Comparison of ENCODE assay signal across 8 cellular contexts in the genomic region with DNA sequence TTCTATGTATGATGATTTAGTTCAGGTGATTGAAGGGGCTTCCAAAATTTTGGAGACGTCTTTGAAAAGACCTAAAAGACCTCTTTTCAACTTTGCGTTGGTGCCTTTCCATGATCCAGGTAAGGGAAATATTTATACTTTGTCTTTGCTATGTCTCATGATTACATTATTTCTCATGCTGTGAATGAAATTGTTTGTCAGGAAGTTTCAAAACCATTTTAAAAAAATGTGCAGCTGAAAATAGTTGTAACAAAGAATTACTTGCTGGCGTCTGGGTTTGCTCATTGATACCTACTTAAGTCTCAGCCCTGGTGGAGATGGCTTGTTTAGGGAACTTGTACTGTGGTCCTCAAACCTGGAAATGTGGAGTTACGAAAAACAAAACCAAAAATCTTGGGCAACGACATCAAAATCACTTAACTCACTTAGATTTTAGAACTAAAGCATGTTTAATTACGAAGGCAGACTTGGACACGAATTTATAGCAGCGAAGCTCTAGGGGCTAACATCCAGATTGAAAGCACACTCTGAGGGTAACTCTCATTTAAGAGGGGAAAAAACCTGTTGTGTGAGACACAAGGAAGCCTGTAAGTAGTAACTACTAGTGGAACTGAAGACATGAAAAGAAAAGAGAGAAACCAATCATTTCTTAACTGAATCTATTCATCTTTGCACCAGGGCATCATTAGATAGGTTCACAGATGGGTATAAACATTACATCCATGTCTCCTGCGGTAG. TPM values are rescaled to one million over a fixed set of nuclear protein-coding genes. Genes with fewer than 3 reads are reported as not detected.
DNase-seq lines count a peak whose midpoint lies in the region; ATAC-seq and TF ChIP-seq lines count a peak whose summit lies in the region.

No MANE protein-coding gene starts in this region.

- H2AK5ac ChIP-seq in trophoblast cell (ENCODE audit: low read length), result no peak overlapping the region

- no peaks in the 10 kb centered on the region for H3K9me2 ChIP-seq in PC-3 (replicated peaks; ENCODE audit: low read length)

- H3K18ac ChIP-seq in trophoblast cell (ENCODE audit: low read length), result no peak overlapping the region

- peak overlapping the region; percentile 88 for H3K4me2 ChIP-seq in PC-3 (ENCODE audit: low read length)
- peak overlapping the region; percentile 94 for H3K4me2 ChIP-seq in trophoblast cell (ENCODE audit: low read length)

- H3K27me3 ChIP-seq in PC-3 (ENCODE audit: low read length), result no peaks in the 10 kb centered on the region
- no peaks in the 10 kb centered on the region for H3K27me3 ChIP-seq in trophoblast cell (ENCODE audit: insufficient read depth, low read length)

- WGBS in trophoblast cell (ENCODE audit: extremely low coverage, insufficient coverage, insufficient read length), result no CpG with 5 or more reads among the region's 9 CpGs

- H3F3A ChIP-seq in PC-3 (ENCODE audit: low read length, unreplicated experiment), result no peaks in the 10 kb centered on the region

- no peak overlapping the region for H4K12ac ChIP-seq in trophoblast cell (ENCODE audit: low read depth, low read length)

- ATAC-seq in PC-3, result peak; percentile 6; the same call in 1 of the 2 replicates
- no peak for ATAC-seq in HG03196 (IDR thresholded peaks at IDR 0.05; ENCODE audit: unreplicated experiment)
- ATAC-seq in GM18870 (IDR thresholded peaks at IDR 0.05; ENCODE audit: unreplicated experiment), result no peak

- H3K79me2 ChIP-seq in PC-3 (ENCODE audit: low read length) (no peaks in the 10 kb centered on the region), trophoblast cell (ENCODE audit: control insufficient read depth, insufficient read depth, low read length, poor library complexity) (no peaks in the 10 kb centered on the region)

- H4K8ac ChIP-seq in trophoblast cell (ENCODE audit: low read depth, low read length), result no peak overlapping the region

- no peaks in the 10 kb centered on the region for H4K20me1 ChIP-seq in PC-3 (ENCODE audit: low read length)

- CTCF ChIA-PET in PC-3 (lab: Charles Lee), result interaction anchor here (2.4 kb wide), 1 partner anchor 15 kb away, joined by 8 read pairs; no protein-coding TSS in a partner anchor

- peak overlapping the region; percentile 96 for H2AFZ ChIP-seq in PC-3 (ENCODE audit: low read length)
- H2AFZ ChIP-seq in trophoblast cell (ENCODE audit: insufficient read depth, low read length, poor library complexity), result no peak overlapping the region

- peak overlapping the region; percentile 84 for H3K9ac ChIP-seq in ES-I3 (ENCODE audit: low read depth, low read length)
- peak overlapping the region; percentile 54 for H3K9ac ChIP-seq in PC-3 (ENCODE audit: low read length)
- no peak overlapping the region for H3K9ac ChIP-seq in trophoblast cell (ENCODE audit: low read length)

- H2BK12ac ChIP-seq in trophoblast cell (ENCODE audit: low read length), result no peak overlapping the region

- H3K4me3 ChIP-seq in PC-3 (ENCODE audit: low read length) (peak overlapping the region; percentile 80), trophoblast cell (ENCODE audit: low read depth, low read length) (no peak overlapping the region)

- TF ChIP-seq CTCF in PC-3 (conservative IDR thresholded peaks at IDR 0.05; ENCODE audit: low read depth, low read length), result no peak

- no peak overlapping the region for H2BK5ac ChIP-seq in trophoblast cell (ENCODE audit: low read depth, low read length, poor library complexity)

- no peak overlapping the region for H4K91ac ChIP-seq in trophoblast cell (ENCODE audit: low read depth, low read length)

- H2BK120ac ChIP-seq in trophoblast cell (ENCODE audit: insufficient read depth, low read length, poor library complexity), result no peak overlapping the region

- no peaks in the 10 kb centered on the region for H3K9me3 ChIP-seq in ES-I3 (ENCODE audit: control insufficient read depth, insufficient read depth, low read length)
- H3K9me3 ChIP-seq in PC-3 (ENCODE audit: low read length), result no peaks in the 10 kb centered on the region
- no peaks in the 10 kb centered on the region for H3K9me3 ChIP-seq in trophoblast cell (ENCODE audit: insufficient read depth, low read depth, low read length)

- H3K27ac ChIP-seq in PC-3 (ENCODE audit: low read length) (no peak overlapping the region), trophoblast cell (ENCODE audit: low read depth, low read length) (no peak overlapping the region)

- TSS peak; percentile 54 for BruUV-seq in PC-3 (replicated peaks; lab: Mats Ljungman, UMichigan)

- H3K4ac ChIP-seq in trophoblast cell (ENCODE audit: low read depth, low read length), result no peak overlapping the region

- DNase-seq in PC-3 (peak; percentile 6), fibroblast of peridontal ligament (ENCODE audit: extremely low read depth) (peak; percentile 43), trophoblast cell (peak; percentile 6 to 67), T1000 (lab: John Stamatoyannopoulos, UW) (no peak)
- DNase-seq in activated CD4-positive, CD25-positive, alpha-beta regulatory T cell treated with anti-CD3 and anti-CD28 coated beads, Interleukin-2, amount 50 U/mL, for 72 hours, result no peak

- no peak overlapping the region for H3K14ac ChIP-seq in trophoblast cell (ENCODE audit: low read length)

- H3K4me1 ChIP-seq in ES-I3 (ENCODE audit: insufficient read depth, low read length) (no peaks in the 10 kb centered on the region), PC-3 (ENCODE audit: insufficient read depth, low read length) (peaks cover 13% of the 10 kb centered on the region; the same call in 1 of the 2 replicates), trophoblast cell (ENCODE audit: control insufficient read depth in 1 of 2, insufficient read depth in 2 of 2, low read length in 2 of 2) (peaks cover 0 to 4% of the 10 kb centered on the region in 2 experiments)

- POLR2A ChIA-PET in PC-3 (lab: Charles Lee; ENCODE audit: unreplicated experiment), result interaction anchor here (0.6 kb wide), 1 partner anchor 131 kb away, joined by 5 read pairs; no protein-coding TSS in a partner anchor

- H3K23ac ChIP-seq in trophoblast cell (ENCODE audit: low read length), result no peak overlapping the region

- intact Hi-C loops in PC-3 (cut with micrococcal nuclease), result loop anchor here (1.0 kb wide), 1 partner anchor 119 kb away; no protein-coding TSS in a partner anchor

- H3K36me3 ChIP-seq in ES-I3 (ENCODE audit: insufficient read depth, low read length), result no peaks in the 10 kb centered on the region
- no peaks in the 10 kb centered on the region for H3K36me3 ChIP-seq in PC-3 (ENCODE audit: low read depth, low read length)
- H3K36me3 ChIP-seq in trophoblast cell (ENCODE audit: control insufficient read depth in 1 of 2, insufficient read depth in 2 of 2, low read length in 2 of 2), result no peaks in the 10 kb centered on the region

- peaks cover 7% of the 10 kb centered on the region for H3K79me1 ChIP-seq in trophoblast cell (ENCODE audit: low read length)

RNA-seq across cellular contexts. Expression of gene HMCN1, which starts 0.9 kb away (rescaled TPM):
- total RNA-seq in PC-3 (2014; rRNA removed), result 0.66 and 3.3 TPM in 2 replicates
- polyA plus RNA-seq in trophoblast cell (2013), result 3.5 and 3.7 TPM in 2 replicates

Comparison
In these comparisons a context has a peak if more than half of its experiments do, and no peak if none do; other contexts are left out.
1. DNase-seq: peak in PC-3 (single experiment), fibroblast of peridontal ligament (single experiment) and trophoblast cell (2 of 2); none in T1000 (single experiment) and activated CD4-positive, CD25-positive, alpha-beta regulatory T cell treated with anti-CD3 and anti-CD28 coated beads, Interleukin-2, amount 50 U/mL, for 72 hours (single experiment).